ENCODE assay signal across 1 cellular context in genomic region chr6:4577406-4577805, GRCh38.
TF ChIP-seq lines count a peak whose summit lies in the region.

No MANE protein-coding gene starts in this region.

TF ChIP-seq in H1, 55 proteins besides CTCF, POLR2A, EP300 and RAD21 (continued from another document):
- no peak for TF ChIP-seq CHD7 (IDR thresholded peaks at IDR 0.05; ENCODE audit: insufficient replicate concordance, low read length)
- no peak for TF ChIP-seq SAP30 (IDR thresholded peaks at IDR 0.05; ENCODE audit: insufficient read depth, insufficient replicate concordance, low read length)
- no peak for TF ChIP-seq NANOG (IDR thresholded peaks at IDR 0.05; ENCODE audit: insufficient read depth, low read depth, low read length, poor library complexity, severe bottlenecking)
- no peak for TF ChIP-seq TBP (IDR thresholded peaks at IDR 0.05; ENCODE audit: low read depth, low read length)
- TF ChIP-seq USF2 (IDR thresholded peaks at IDR 0.05; ENCODE audit: low read length), result no peak
